ENCODE assay signal across 1 cellular context in genomic region chr12:112945515-112945914, GRCh38.
TF ChIP-seq lines count a peak whose summit lies in the region.

No MANE protein-coding gene starts in this region.

TF ChIP-seq in K562, 482 proteins besides CTCF, POLR2A, EP300 and RAD21:
- TF ChIP-seq BCLAF1 (IDR thresholded peaks at IDR 0.05; ENCODE audit: borderline replicate concordance in 1 of 2, control insufficient read depth in 1 of 2, low read depth in 2 of 2, low read length in 1 of 2) (no peak), ZFP36 (IDR thresholded peaks at IDR 0.05; ENCODE audit: low read depth, low read length, partially characterized antibody) (peak; percentile 59), RBM25 (IDR thresholded peaks at IDR 0.05; ENCODE audit: low read depth, low read length, severe bottlenecking) (peak; percentile 71)
TF ChIP-seq in K562: peak in this region for 2.
